Comparison of ENCODE assay signal across 14 cellular contexts in genomic region chr22:42742940-42743339, GRCh38. TPM values are rescaled to one million over a fixed set of nuclear protein-coding genes. Genes with fewer than 3 reads are reported as not detected.
DNase-seq lines count a peak whose midpoint lies in the region; ATAC-seq and TF ChIP-seq lines count a peak whose summit lies in the region.
"Had no signal": no experiment of that assay in that cellular context is flagged by ENCODE, and none has a peak within 500 bp of the region (broad histone marks: within the 10 kb centered on the region; RNA-seq: fewer than 3 reads in every experiment).

No MANE protein-coding gene starts in this region.

- ATAC-seq in heart left ventricle (peak; percentile 62 to 74 (median 68)), omental fat pad (ENCODE audit: low FRiP score) (no peak)
- no peak for ATAC-seq in activated naive CD4-positive, alpha-beta T cell treated with anti-CD3 and anti-CD28 coated beads, Interleukin-2, amount 50 U/mL, for 72 hours

- DNase-seq in MCF 10A (ENCODE audit: unreplicated experiment) (no peak), mammary epithelial cell (no peak), heart left ventricle (peak; percentile 66 to 75 (median 73)), osteocyte (ENCODE audit: extremely low spot score, unreplicated experiment) (no peak), vagina (ENCODE audit: extremely low spot score in 2 of 2) (no peak), omental fat pad (ENCODE audit: low spot score) (no peak), DMS79 treated with DMSO at 0.1 percent for 48 hours (lab: John Stamatoyannopoulos, UW) (no peak)
- no peak for DNase-seq in activated naive CD4-positive, alpha-beta T cell treated with anti-CD3 and anti-CD28 coated beads, Interleukin-2, amount 50 U/mL, for 72 hours (ENCODE audit: low spot score in 2 of 2)
- DNase-seq: activated naive CD4-positive, alpha-beta T cell treated with anti-CD3 and anti-CD28 coated beads, Interleukin-2, amount 10 ng/mL, durations not matched to agents 7 days and 5 days; cortex of kidney; naive B cell; NCI-H1105 treated with DMSO at 0.1 percent for 48 hours; T-helper 1 cell had no signal

- H3K27ac ChIP-seq in mammary epithelial cell (ENCODE audit: insufficient read depth, low read depth, low read length) = no peak overlapping the region
- peak overlapping the region; percentile 58 to 94 (median 84) for H3K27ac ChIP-seq in heart left ventricle
- H3K27ac ChIP-seq in vagina = peak overlapping the region; percentile 83
- H3K27ac ChIP-seq: 22Rv1 had no signal

- no peaks in the 10 kb centered on the region for H4K20me1 ChIP-seq in mammary epithelial cell (ENCODE audit: insufficient read depth, low read length)

- no peak overlapping the region for H3K9ac ChIP-seq in mammary epithelial cell (ENCODE audit: insufficient read depth, low read length)

- no peaks in the 10 kb centered on the region for H3K9me3 ChIP-seq in mammary epithelial cell (replicated peaks; ENCODE audit: insufficient read depth, low read length)
- no peaks in the 10 kb centered on the region for H3K9me3 ChIP-seq in heart left ventricle
- no peaks in the 10 kb centered on the region for H3K9me3 ChIP-seq in vagina

- H3K9me3 Mint-ChIP-seq in MCF 10A (ENCODE audit: unreplicated experiment) (no peaks in the 10 kb centered on the region), osteocyte (ENCODE audit: unreplicated experiment) (no peaks in the 10 kb centered on the region)
- no peaks in the 10 kb centered on the region for H3K9me3 Mint-ChIP-seq in activated naive CD4-positive, alpha-beta T cell treated with anti-CD3 and anti-CD28 coated beads, Interleukin-2, amount 50 U/mL, for 72 hours
- H3K9me3 Mint-ChIP-seq: activated naive CD4-positive, alpha-beta T cell treated with anti-CD3 and anti-CD28 coated beads, Interleukin-2, amount 10 ng/mL, durations not matched to agents 7 days and 5 days had no signal

- H3K27me3 ChIP-seq in mammary epithelial cell (ENCODE audit: insufficient read depth, low read length) = no peaks in the 10 kb centered on the region
- no peaks in the 10 kb centered on the region for H3K27me3 ChIP-seq in heart left ventricle
- H3K27me3 ChIP-seq in vagina = no peaks in the 10 kb centered on the region

- H3K79me2 ChIP-seq in mammary epithelial cell (ENCODE audit: insufficient read depth, low read length) = no peaks in the 10 kb centered on the region

- peaks cover 38% of the 10 kb centered on the region for H3K4me1 Mint-ChIP-seq in MCF 10A (ENCODE audit: insufficient read depth, unreplicated experiment)
- H3K4me1 Mint-ChIP-seq in osteocyte (ENCODE audit: unreplicated experiment) = peaks cover 41% of the 10 kb centered on the region
- H3K4me1 Mint-ChIP-seq: activated naive CD4-positive, alpha-beta T cell treated with anti-CD3 and anti-CD28 coated beads, Interleukin-2, amount 10 ng/mL, durations not matched to agents 7 days and 5 days had no signal

- TF ChIP-seq CTCF in MCF 10A (IDR thresholded peaks at IDR 0.05; ENCODE audit: unreplicated experiment) (no peak), mammary epithelial cell (conservative IDR thresholded peaks at IDR 0.05 in 1 of 2, IDR thresholded peaks at IDR 0.05 in 1 of 2; ENCODE audit: extremely low read depth in 1 of 2, insufficient read depth in 1 of 2, low read depth in 1 of 2, low read length in 2 of 2) (no peak), heart left ventricle (IDR thresholded peaks at IDR 0.05) (no peak), osteocyte (IDR thresholded peaks at IDR 0.05) (no peak), vagina (IDR thresholded peaks at IDR 0.05) (no peak), omental fat pad (IDR thresholded peaks at IDR 0.05) (no peak)

- peak overlapping the region; percentile 0 for H3K4me3 Mint-ChIP-seq in MCF 10A (ENCODE audit: unreplicated experiment)
- no peak overlapping the region for H3K4me3 Mint-ChIP-seq in osteocyte (ENCODE audit: unreplicated experiment)
- H3K4me3 Mint-ChIP-seq: activated naive CD4-positive, alpha-beta T cell treated with anti-CD3 and anti-CD28 coated beads, Interleukin-2, amount 10 ng/mL, durations not matched to agents 7 days and 5 days; naive B cell had no signal

- WGBS in mammary epithelial cell (ENCODE audit: low coverage, missing lambda C conversion rate) = 98% methylated on average over 8 of the region's 8 CpGs
- WGBS in heart left ventricle, 4 donors = 42 to 61% (median 51%) methylated on average over 7 to 8 of the region's 8 CpGs

- H3K36me3 ChIP-seq in mammary epithelial cell (ENCODE audit: insufficient read depth, low read length) (no peaks in the 10 kb centered on the region), heart left ventricle (no peaks in the 10 kb centered on the region), vagina (no peaks in the 10 kb centered on the region)

- peaks cover 4% of the 10 kb centered on the region for H3K36me3 Mint-ChIP-seq in MCF 10A (ENCODE audit: insufficient read depth, unreplicated experiment)
- H3K36me3 Mint-ChIP-seq in osteocyte (ENCODE audit: unreplicated experiment) = no peaks in the 10 kb centered on the region
- H3K36me3 Mint-ChIP-seq in activated naive CD4-positive, alpha-beta T cell treated with anti-CD3 and anti-CD28 coated beads, Interleukin-2, amount 50 U/mL, for 72 hours = no peaks in the 10 kb centered on the region
- H3K36me3 Mint-ChIP-seq: activated naive CD4-positive, alpha-beta T cell treated with anti-CD3 and anti-CD28 coated beads, Interleukin-2, amount 10 ng/mL, durations not matched to agents 7 days and 5 days; naive B cell had no signal

- peak overlapping the region; percentile 88 for H3K27ac Mint-ChIP-seq in MCF 10A (ENCODE audit: low read depth, unreplicated experiment)
- H3K27ac Mint-ChIP-seq in osteocyte (ENCODE audit: unreplicated experiment) = peak overlapping the region; percentile 93
- H3K27ac Mint-ChIP-seq in activated naive CD4-positive, alpha-beta T cell treated with anti-CD3 and anti-CD28 coated beads, Interleukin-2, amount 50 U/mL, for 72 hours = no peak overlapping the region
- H3K27ac Mint-ChIP-seq: activated naive CD4-positive, alpha-beta T cell treated with anti-CD3 and anti-CD28 coated beads, Interleukin-2, amount 10 ng/mL, durations not matched to agents 7 days and 5 days had no signal

- H3K4me1 ChIP-seq in mammary epithelial cell (ENCODE audit: insufficient read depth, low read length) (peaks cover 15% of the 10 kb centered on the region), heart left ventricle (peaks cover 0 to 45% (median 19%) of the 10 kb centered on the region in 12 donors), vagina (peaks cover 28% of the 10 kb centered on the region)

- H3K4me2 ChIP-seq in mammary epithelial cell (ENCODE audit: insufficient read depth, low read depth, low read length) = no peak overlapping the region

- no peaks in the 10 kb centered on the region for H3K27me3 Mint-ChIP-seq in MCF 10A (ENCODE audit: insufficient read depth, unreplicated experiment)
- no peaks in the 10 kb centered on the region for H3K27me3 Mint-ChIP-seq in osteocyte (ENCODE audit: unreplicated experiment)

- TF ChIP-seq POLR2A in heart left ventricle (IDR thresholded peaks at IDR 0.05) = no peak
- no peak for TF ChIP-seq POLR2A in vagina (IDR thresholded peaks at IDR 0.05)

- CTCF ChIA-PET in MCF 10A (lab: Yijun Ruan, JAX) (interaction anchor here (0.6 kb wide), 1 partner anchor 348 kb away, joined by 3 read pairs; no protein-coding TSS in a partner anchor), mammary epithelial cell (lab: Charles Lee; ENCODE audit: low non-redundant PET) (interaction anchor here (0.6 kb wide), 1 partner anchor 77 kb away, joined by 4 read pairs; no protein-coding TSS in a partner anchor)

- dilution Hi-C loops in mammary epithelial cell (cut with HindIII; ENCODE audit: low sequenced_read_pairs) = loop anchor here (5.0 kb wide), 1 partner anchor 34 kb away; no protein-coding TSS in a partner anchor

- POLR2A ChIA-PET in MCF 10A (lab: Yijun Ruan, JAX) = interaction anchor here (0.6 to 5.0 kb wide), 5 partner anchors 12 to 159 kb away, joined by 3 to 41 read pairs (median 4); no protein-coding TSS in a partner anchor

- BruUV-seq in MCF 10A (replicated peaks; lab: Mats Ljungman, UMichigan) (no TSS peak), mammary epithelial cell (replicated peaks; lab: Mats Ljungman, UMichigan) (no TSS peak)

- H3K4me3 ChIP-seq in mammary epithelial cell (replicated peaks in 1 of 3; ENCODE audit: insufficient read depth in 1 of 3, low read depth in 2 of 3, low read length in 3 of 3) = no peak overlapping the region
- peak overlapping the region in 2 of 12 donors; percentile 1 to 8 for H3K4me3 ChIP-seq in heart left ventricle
- H3K4me3 ChIP-seq in vagina = no peak overlapping the region

- H2AFZ ChIP-seq in mammary epithelial cell (ENCODE audit: low read depth, low read length) = no peak overlapping the region

- in situ Hi-C loops in mammary epithelial cell (cut with MboI; ENCODE audit: low sequenced_read_pairs in 2 of 2) = no loop called here

- intact Hi-C loops in MCF 10A (cut with micrococcal nuclease) (no loop called here), mammary epithelial cell (cut with micrococcal nuclease) (no loop called here), heart left ventricle (cut with DNase I) (no loop called here), vagina (cut with DNase I) (loop anchor here (2.0 kb wide), 1 partner anchor 22 kb away; the partner anchor contains the start of gene A4GALT)

RNA-seq across cellular contexts. Expression of gene A4GALT, which starts 22.3 kb away (rescaled TPM):
- total RNA-seq in MCF 10A (2022) = 8.7 and 12.3 TPM in 2 replicates
- 1 to 10 TPM; 2.5 to 3.0 TPM for total RNA-seq in mammary epithelial cell
- polyA plus RNA-seq in mammary epithelial cell = 3.7 TPM
- 1.4 TPM for polyA minus RNA-seq in mammary epithelial cell
- total RNA-seq in heart left ventricle = 100 to 1,000 TPM in 2 of 9 donors, 10 to 100 TPM in 7; 30.7 to 127 (median 63.4) TPM
- polyA plus RNA-seq in heart left ventricle = 100 to 1,000 TPM in 1 of 2 donors, 10 to 100 TPM in 1; 91.7 to 230 TPM
- 29.9 and 32.8 TPM in 2 replicates for total RNA-seq in osteocyte
- total RNA-seq in vagina = 35.6 TPM
- total RNA-seq in omental fat pad = 10 to 100 TPM; 10.8 to 42.2 (median 20.1) TPM
- under 1 TPM in 1 of 2 donors, not detected in 1; 0.16 TPM for total RNA-seq in activated naive CD4-positive, alpha-beta T cell treated with anti-CD3 and anti-CD28 coated beads, Interleukin-2, amount 50 U/mL, for 72 hours

Comparison
In these comparisons a context has a peak if more than half of its experiments do, and no peak if none do; other contexts are left out.
1. DNase-seq: peak in heart left ventricle (5 of 5); none in MCF 10A (single experiment), mammary epithelial cell (single experiment), osteocyte (single experiment), vagina (0 of 2), omental fat pad (single experiment), DMS79 treated with DMSO at 0.1 percent for 48 hours (single experiment) and activated naive CD4-positive, alpha-beta T cell treated with anti-CD3 and anti-CD28 coated beads, Interleukin-2, amount 50 U/mL, for 72 hours (0 of 2).
2. H3K27ac Mint-ChIP-seq: peak in MCF 10A (single experiment) and osteocyte (single experiment); none in activated naive CD4-positive, alpha-beta T cell treated with anti-CD3 and anti-CD28 coated beads, Interleukin-2, amount 50 U/mL, for 72 hours (0 of 2).
3. ATAC-seq: peak in heart left ventricle (4 of 4); none in omental fat pad (single experiment) and activated naive CD4-positive, alpha-beta T cell treated with anti-CD3 and anti-CD28 coated beads, Interleukin-2, amount 50 U/mL, for 72 hours (0 of 2).